ENCODE assay signal across 24 cellular contexts in genomic region chr12:5124401-5124800, GRCh38.
"Had no signal": no experiment of that assay in that cellular context is flagged by ENCODE, and none has a peak within 500 bp of the region (broad histone marks: within the 10 kb centered on the region; RNA-seq: fewer than 3 reads in every experiment).

No MANE protein-coding gene starts in this region.

- DNase-seq: activated CD4-positive, alpha-beta memory T cell treated with anti-CD3 and anti-CD28 coated beads, Interleukin-2, amount 10 ng/mL, durations not matched to agents 7 days and 5 days; activated CD4-positive, alpha-beta T cell treated with anti-CD3 and anti-CD28 coated beads for 1 hour; activated CD4-positive, alpha-beta T cell treated with anti-CD3 and anti-CD28 coated beads, Interleukin-2, amount 10 ng/mL, durations not matched to agents 7 days and 5 days; activated gamma-delta T cell treated with Interleukin-2 at 50 U/mL for 16 hours; activated naive CD4-positive, alpha-beta T cell treated with anti-CD3 and anti-CD28 coated beads, Interleukin-2, amount 50 U/mL, for 16 hours; activated naive CD8-positive, alpha-beta T cell treated with anti-CD3 and anti-CD28 coated beads, Interleukin-2, amount 50 U/mL, for 24 hours; activated T-cell treated with anti-CD3 and anti-CD28 coated beads, Interleukin-2, amount 50 U/mL, for 4 hours; amygdala; effector memory CD8-positive, alpha-beta T cell; erythroblast; gastrocnemius medialis; glutamatergic neuron; left lung; lower lobe of right lung; mesendoderm; natural killer cell; posterior cingulate gyrus; right cardiac atrium; spleen; stimulated activated naive CD4-positive, alpha-beta T cell treated with Interleukin-2 at 50 U/mL for 16 hours; T1000 had no signal

- H3K36me3 Mint-ChIP-seq: natural killer cell had no signal

- H3K27ac Mint-ChIP-seq: activated CD4-positive, alpha-beta memory T cell treated with anti-CD3 and anti-CD28 coated beads, Interleukin-2, amount 10 ng/mL, durations not matched to agents 7 days and 5 days; activated CD4-positive, alpha-beta T cell treated with anti-CD3 and anti-CD28 coated beads, Interleukin-2, amount 10 ng/mL, durations not matched to agents 7 days and 5 days; activated naive CD8-positive, alpha-beta T cell treated with anti-CD3 and anti-CD28 coated beads, Interleukin-2, amount 50 U/mL, for 24 hours; activated T-helper 17 cell treated with anti-CD3 and anti-CD28 coated beads, Interleukin-2, amount 50 U/mL, for 72 hours; effector memory CD8-positive, alpha-beta T cell; natural killer cell; WTC11 had no signal

- H3K4me3 Mint-ChIP-seq: activated CD4-positive, alpha-beta memory T cell treated with anti-CD3 and anti-CD28 coated beads, Interleukin-2, amount 10 ng/mL, durations not matched to agents 7 days and 5 days; activated CD4-positive, alpha-beta T cell treated with anti-CD3 and anti-CD28 coated beads, Interleukin-2, amount 10 ng/mL, durations not matched to agents 7 days and 5 days; activated naive CD8-positive, alpha-beta T cell treated with anti-CD3 and anti-CD28 coated beads, Interleukin-2, amount 50 U/mL, for 24 hours; activated T-cell treated with anti-CD3 and anti-CD28 coated beads, Interleukin-2, amount 50 U/mL, for 4 hours; activated T-helper 17 cell treated with anti-CD3 and anti-CD28 coated beads, Interleukin-2, amount 50 U/mL, for 72 hours; central memory CD8-positive, alpha-beta T cell; effector memory CD8-positive, alpha-beta T cell; natural killer cell; WTC11 had no signal

- H3K4me1 Mint-ChIP-seq: activated CD4-positive, alpha-beta memory T cell treated with anti-CD3 and anti-CD28 coated beads, Interleukin-2, amount 10 ng/mL, durations not matched to agents 7 days and 5 days; activated CD4-positive, alpha-beta T cell treated with anti-CD3 and anti-CD28 coated beads, Interleukin-2, amount 10 ng/mL, durations not matched to agents 7 days and 5 days; activated naive CD8-positive, alpha-beta T cell treated with anti-CD3 and anti-CD28 coated beads, Interleukin-2, amount 50 U/mL, for 24 hours; activated T-helper 17 cell treated with anti-CD3 and anti-CD28 coated beads, Interleukin-2, amount 50 U/mL, for 72 hours; central memory CD8-positive, alpha-beta T cell; natural killer cell had no signal

- ATAC-seq: activated naive CD8-positive, alpha-beta T cell treated with anti-CD3 and anti-CD28 coated beads, Interleukin-2, amount 50 U/mL, for 24 hours; activated T-cell treated with anti-CD3 and anti-CD28 coated beads, Interleukin-2, amount 50 U/mL, for 4 hours; activated T-helper 17 cell treated with anti-CD3 and anti-CD28 coated beads, Interleukin-2, amount 50 U/mL, for 72 hours; effector memory CD8-positive, alpha-beta T cell; gastrocnemius medialis; left lung; lower lobe of right lung; natural killer cell; right cardiac atrium; WTC11 had no signal

- H3K9me3 Mint-ChIP-seq: activated CD4-positive, alpha-beta memory T cell treated with anti-CD3 and anti-CD28 coated beads, Interleukin-2, amount 10 ng/mL, durations not matched to agents 7 days and 5 days; activated CD4-positive, alpha-beta T cell treated with anti-CD3 and anti-CD28 coated beads, Interleukin-2, amount 10 ng/mL, durations not matched to agents 7 days and 5 days; activated naive CD8-positive, alpha-beta T cell treated with anti-CD3 and anti-CD28 coated beads, Interleukin-2, amount 50 U/mL, for 24 hours; activated T-cell treated with anti-CD3 and anti-CD28 coated beads, Interleukin-2, amount 50 U/mL, for 4 hours; activated T-helper 17 cell treated with anti-CD3 and anti-CD28 coated beads, Interleukin-2, amount 50 U/mL, for 72 hours; central memory CD8-positive, alpha-beta T cell; natural killer cell had no signal
